In genomic region chr10:5209776-5210175, GRCh38 we compare ENCODE assay signal across 2 cellular contexts. TPM values are rescaled to one million over a fixed set of nuclear protein-coding genes. Genes with fewer than 3 reads are reported as not detected.
"Had no signal": no experiment of that assay in that cellular context is flagged by ENCODE, and none has a peak within 500 bp of the region (broad histone marks: within the 10 kb centered on the region; RNA-seq: fewer than 3 reads in every experiment).

No MANE protein-coding gene starts in this region.

RNA-seq across cellular contexts. Expression of gene AKR1C4, which starts 13.1 kb away (rescaled TPM):
- total RNA-seq: G401, GM12878 had no signal

RNA-seq across cellular contexts. Expression of gene AKR1C8, which starts 24.8 kb away (rescaled TPM):
- total RNA-seq: G401, GM12878 had no signal
